ENCODE assay signal across 7 cellular contexts in the genomic region with DNA sequence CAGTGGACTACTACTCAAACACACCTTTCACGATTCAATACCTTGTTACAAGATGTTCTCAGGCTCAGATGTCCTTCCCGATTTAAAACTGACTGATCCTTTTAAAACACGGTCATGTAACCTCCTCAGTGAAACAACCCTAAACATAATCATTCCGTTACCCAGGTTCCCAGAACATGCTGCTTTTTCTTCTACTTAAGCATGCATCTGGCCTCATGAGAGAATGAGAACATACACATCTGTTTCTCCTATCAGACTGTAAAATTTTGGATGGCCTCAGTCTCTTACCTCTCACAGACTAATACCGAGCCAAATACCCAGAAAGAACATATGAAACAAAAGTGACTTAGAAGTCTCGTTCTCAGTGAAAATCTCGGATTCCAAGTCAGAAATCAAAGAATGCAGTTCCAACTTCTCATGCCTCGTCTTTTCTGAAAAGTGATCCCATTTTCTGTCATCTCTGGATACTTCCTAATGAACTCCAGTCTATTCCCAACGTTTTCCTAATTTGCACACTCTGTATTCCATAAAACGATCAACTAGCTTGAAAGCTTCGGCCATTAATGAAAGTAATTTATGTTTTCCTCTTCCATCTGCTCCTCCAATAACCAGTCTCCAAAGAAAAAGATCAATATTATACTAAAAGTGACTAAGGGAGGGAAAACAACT. TPM values are rescaled to one million over a fixed set of nuclear protein-coding genes. Genes with fewer than 3 reads are reported as not detected.
DNase-seq lines count a peak whose midpoint lies in the region; FAIRE-seq and TF ChIP-seq lines count a peak whose summit lies in the region.

No MANE protein-coding gene starts in this region.

- H3K4me3 ChIP-seq in HEK293 (ENCODE audit: low read depth, low read length) (peak overlapping the region; percentile 94), WI38 (ENCODE audit: low read depth, low read length) (peak overlapping the region; percentile 86), iPS DF 6.9 (ENCODE audit: low read length) (peak overlapping the region; percentile 99; the same call in 1 of the 2 replicates), spleen (peak overlapping the region; percentile 61 to 96 (median 82))

- FAIRE-seq in frontal cortex (lab: Jason Lieb, UNC), result no peak

- peaks cover 0 to 11% of the 10 kb centered on the region in 2 experiments; a peak in 2 of 3 replicates for H3K36me3 ChIP-seq in HEK293 (ENCODE audit: control insufficient read depth in 2 of 2, insufficient read depth in 1 of 2, low read length in 2 of 2)
- H3K36me3 ChIP-seq in iPS DF 6.9 (ENCODE audit: control insufficient read depth, insufficient read depth, low read length), result no peaks in the 10 kb centered on the region
- H3K36me3 ChIP-seq in spleen, result peaks cover 0 to 10% (median 3%) of the 10 kb centered on the region in 6 donors

- intact Hi-C loops in spleen (cut with DNase I; ENCODE audit: low total_unique reads), result no loop called here

- H3K9me3 ChIP-seq in HEK293 (ENCODE audit: control insufficient read depth, insufficient read depth, low read depth, low read length) (no peaks in the 10 kb centered on the region), iPS DF 6.9 (ENCODE audit: control insufficient read depth, insufficient read depth, low read length) (no peaks in the 10 kb centered on the region), spleen (no peaks in the 10 kb centered on the region)

- H3K27ac ChIP-seq in HEK293 (ENCODE audit: extremely low read depth, low read depth, low read length) (peak overlapping the region; percentile 94), iPS DF 6.9 (ENCODE audit: low read length) (no peak overlapping the region), spleen (peak overlapping the region; percentile 94 to 99 (median 97))

- CTCF ChIA-PET in HEK293 (lab: Yijun Ruan, JAX), result no interaction called here

- no peak for TF ChIP-seq POLR2A in spleen (IDR thresholded peaks at IDR 0.05)

- WGBS in iPS DF 6.9 (ENCODE audit: insufficient coverage, insufficient read length), result no CpG with 5 or more reads among the region's 11 CpGs
- 1% methylated on average over 11 of the region's 11 CpGs for WGBS in spleen, 5 donors

- DNase-seq in iPS DF 6.9 (ENCODE audit: low read depth, low spot score) (no peak), spleen (no peak), NCI-H2081 treated with DMSO at 0.1 percent for 48 hours (lab: John Stamatoyannopoulos, UW) (no peak), frontal cortex (ENCODE audit: low spot score in 2 of 2) (no peak), NOMO-1 (lab: John Stamatoyannopoulos, UW; ENCODE audit: unreplicated experiment in 2 of 2) (no peak)

- TF ChIP-seq CTCF in HEK293 (tag by site-specific recombination; IDR thresholded peaks at IDR 0.05) (no peak), WI38 (IDR thresholded peaks at IDR 0.05; ENCODE audit: low read depth, low read length) (no peak), spleen (IDR thresholded peaks at IDR 0.05 in 8 of 11, conservative IDR thresholded peaks at IDR 0.05 in 3 of 11) (no peak)

- H3K4me1 ChIP-seq in HEK293 (ENCODE audit: control insufficient read depth, insufficient read depth, low read length) (peaks cover 17% of the 10 kb centered on the region), iPS DF 6.9 (ENCODE audit: control insufficient read depth, insufficient read depth, low read length) (peaks cover 1% of the 10 kb centered on the region; the same call in 1 of the 2 replicates), spleen (peaks cover 38 to 71% (median 60%) of the 10 kb centered on the region in 6 donors)

- no peaks in the 10 kb centered on the region for H3K27me3 ChIP-seq in iPS DF 6.9 (ENCODE audit: control insufficient read depth, insufficient read depth, low read length)
- H3K27me3 ChIP-seq in spleen (replicated peaks in 1 of 7), result no peaks in the 10 kb centered on the region

- POLR2A ChIA-PET in HEK293 (lab: Yijun Ruan, JAX), result interaction anchor here (1.8 to 4.3 kb wide), 3 partner anchors 19 to 82 kb away, joined by 12 to 69 read pairs (median 28); a partner anchor contains a TSS

TF ChIP-seq in HEK293, 187 proteins besides CTCF, POLR2A, EP300 and RAD21:
- TF ChIP-seq SALL2 (tag by site-specific recombination; IDR thresholded peaks at IDR 0.05; ENCODE audit: borderline replicate concordance), result no peak
- TF ChIP-seq TCF7L2 (IDR thresholded peaks at IDR 0.05; ENCODE audit: borderline replicate concordance, low read depth, low read length), result no peak
- TF ChIP-seq ZNF146 (tag by site-specific recombination; IDR thresholded peaks at IDR 0.05), result no peak
- TF ChIP-seq, protein P1, sequence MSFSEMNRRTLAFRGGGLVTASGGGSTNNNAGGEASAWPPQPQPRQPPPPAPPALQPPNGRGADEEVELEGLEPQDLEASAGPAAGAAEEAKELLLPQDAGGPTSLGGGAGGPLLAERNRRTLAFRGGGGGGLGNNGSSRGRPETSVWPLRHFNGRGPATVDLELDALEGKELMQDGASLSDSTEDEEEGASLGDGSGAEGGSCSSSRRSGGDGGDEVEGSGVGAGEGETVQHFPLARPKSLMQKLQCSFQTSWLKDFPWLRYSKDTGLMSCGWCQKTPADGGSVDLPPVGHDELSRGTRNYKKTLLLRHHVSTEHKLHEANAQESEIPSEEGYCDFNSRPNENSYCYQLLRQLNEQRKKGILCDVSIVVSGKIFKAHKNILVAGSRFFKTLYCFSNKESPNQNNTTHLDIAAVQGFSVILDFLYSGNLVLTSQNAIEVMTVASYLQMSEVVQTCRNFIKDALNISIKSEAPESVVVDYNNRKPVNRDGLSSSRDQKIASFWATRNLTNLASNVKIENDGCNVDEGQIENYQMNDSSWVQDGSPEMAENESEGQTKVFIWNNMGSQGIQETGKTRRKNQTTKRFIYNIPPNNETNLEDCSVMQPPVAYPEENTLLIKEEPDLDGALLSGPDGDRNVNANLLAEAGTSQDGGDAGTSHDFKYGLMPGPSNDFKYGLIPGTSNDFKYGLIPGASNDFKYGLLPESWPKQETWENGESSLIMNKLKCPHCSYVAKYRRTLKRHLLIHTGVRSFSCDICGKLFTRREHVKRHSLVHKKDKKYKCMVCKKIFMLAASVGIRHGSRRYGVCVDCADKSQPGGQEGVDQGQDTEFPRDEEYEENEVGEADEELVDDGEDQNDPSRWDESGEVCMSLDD (tag by site-specific recombination; IDR thresholded peaks at IDR 0.05), result no peak
- TF ChIP-seq PRDM1 (tag by site-specific recombination; IDR thresholded peaks at IDR 0.05), result 0 out of 2 replicates have a peak, but pooled peaks have one; percentile 19
- TF ChIP-seq ZNF140 (tag by site-specific recombination; IDR thresholded peaks at IDR 0.05), result no peak
- TF ChIP-seq ZBTB20 (tag by site-specific recombination; IDR thresholded peaks at IDR 0.05), result peak; percentile 28; the same call in 1 of the 2 replicates
- no peak for TF ChIP-seq KLF8 (tag by site-specific recombination; IDR thresholded peaks at IDR 0.05)
- TF ChIP-seq ZNF169 (tag by site-specific recombination; IDR thresholded peaks at IDR 0.05), result no peak
- TF ChIP-seq, protein P2, sequence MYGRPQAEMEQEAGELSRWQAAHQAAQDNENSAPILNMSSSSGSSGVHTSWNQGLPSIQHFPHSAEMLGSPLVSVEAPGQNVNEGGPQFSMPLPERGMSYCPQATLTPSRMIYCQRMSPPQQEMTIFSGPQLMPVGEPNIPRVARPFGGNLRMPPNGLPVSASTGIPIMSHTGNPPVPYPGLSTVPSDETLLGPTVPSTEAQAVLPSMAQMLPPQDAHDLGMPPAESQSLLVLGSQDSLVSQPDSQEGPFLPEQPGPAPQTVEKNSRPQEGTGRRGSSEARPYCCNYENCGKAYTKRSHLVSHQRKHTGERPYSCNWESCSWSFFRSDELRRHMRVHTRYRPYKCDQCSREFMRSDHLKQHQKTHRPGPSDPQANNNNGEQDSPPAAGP (tag by site-specific recombination; IDR thresholded peaks at IDR 0.05), result no peak
- TF ChIP-seq ZBTB17 (tag by site-specific recombination; IDR thresholded peaks at IDR 0.05), result peak; percentile 31; the same call in 1 of the 2 replicates
- no peak for TF ChIP-seq ZNF610 (tag by site-specific recombination; IDR thresholded peaks at IDR 0.05; ENCODE audit: borderline replicate concordance)
- TF ChIP-seq WT1 (tag by site-specific recombination; IDR thresholded peaks at IDR 0.05), result no peak

RNA-seq across cellular contexts. Expression of a gene that starts 0.9 kb away (rescaled TPM):
- total RNA-seq in spleen (1,000 to 10,000 TPM in 1 of 7 donors, 100 to 1,000 TPM in 6; 330 to 1,150 (median 357) TPM), frontal cortex (250 TPM)
- 100 to 1,000 TPM; 256 to 327 (median 261) TPM for polyA plus RNA-seq in spleen

RNA-seq across cellular contexts. Expression of a gene that starts 19.4 kb away (rescaled TPM):
- total RNA-seq in spleen, result 10 to 100 TPM; 24.5 to 34.7 (median 30.1) TPM
- 10 to 100 TPM in 2 of 3 donors, 1 to 10 TPM in 1; 9.3 to 14.7 (median 11.5) TPM for polyA plus RNA-seq in spleen
- 35.9 TPM for total RNA-seq in frontal cortex
